Comparison of ENCODE assay signal across 20 cellular contexts in genomic region chr5:90162324-90162723, GRCh38.
DNase-seq lines count a peak whose midpoint lies in the region; ATAC-seq and TF ChIP-seq lines count a peak whose summit lies in the region.
"Had no signal": no experiment of that assay in that cellular context is flagged by ENCODE, and none has a peak within 500 bp of the region (broad histone marks: within the 10 kb centered on the region; RNA-seq: fewer than 3 reads in every experiment).

No MANE protein-coding gene starts in this region.

- no peak for TF ChIP-seq POLR2A in gastroesophageal sphincter (IDR thresholded peaks at IDR 0.05)

- intact Hi-C loops in dorsolateral prefrontal cortex (cut with DNase I) = no loop called here
- intact Hi-C loops in cardiac septum (cut with DNase I) = no loop called here

- ATAC-seq in GM23338 (peak; percentile 55), gastroesophageal sphincter (no peak), HG03196 (IDR thresholded peaks at IDR 0.05; ENCODE audit: unreplicated experiment) (no peak)
- ATAC-seq: CD8-positive, alpha-beta T cell; GM12878 had no signal

- H3K27me3 ChIP-seq in GM23338 (ENCODE audit: insufficient read depth) (no peaks in the 10 kb centered on the region), dorsolateral prefrontal cortex (no peaks in the 10 kb centered on the region), neural progenitor cell (no peaks in the 10 kb centered on the region), gastroesophageal sphincter (no peaks in the 10 kb centered on the region)
- H3K27me3 ChIP-seq: BLaER1 had no signal

- TF ChIP-seq EP300 in gastroesophageal sphincter (IDR thresholded peaks at IDR 0.05) = no peak

- H3K9ac ChIP-seq in SK-N-MC (ENCODE audit: insufficient read length) (no peak overlapping the region), neural progenitor cell (no peak overlapping the region)
- H3K9ac ChIP-seq: BLaER1 had no signal

- 96% methylated on average over 2 of the region's 4 CpGs; no CpG with 5 or more reads in 1 of the 2 donors for WGBS in gastroesophageal sphincter (ENCODE audit: low coverage in 1 of 2), 2 donors

- no peak for TF ChIP-seq CTCF in GM23338 (conservative IDR thresholded peaks at IDR 0.05; ENCODE audit: low read depth in 2 of 2)
- no peak for TF ChIP-seq CTCF in dorsolateral prefrontal cortex (IDR thresholded peaks at IDR 0.05 in 54 of 56, conservative IDR thresholded peaks at IDR 0.05 in 2 of 56; ENCODE audit: low read depth in 1 of 56, partially characterized antibody in 56 of 56)
- TF ChIP-seq CTCF in neural progenitor cell (IDR thresholded peaks at IDR 0.05) = no peak
- TF ChIP-seq CTCF in gastroesophageal sphincter (IDR thresholded peaks at IDR 0.05) = no peak

- H3K27ac ChIP-seq in GM23338 (ENCODE audit: low read depth) (no peak overlapping the region), SK-N-MC (peak overlapping the region; percentile 83; the same call in 1 of the 2 replicates), dorsolateral prefrontal cortex (peak overlapping the region in 35 of 59 donors; percentile 1 to 78 (median 53)), neural progenitor cell (no peak overlapping the region), gastroesophageal sphincter (no peak overlapping the region)
- H3K27ac ChIP-seq: 22Rv1, BLaER1, C4-2B had no signal

- H3K36me3 Mint-ChIP-seq in GM23338 (ENCODE audit: low read depth) (no peaks in the 10 kb centered on the region), neural progenitor cell (no peaks in the 10 kb centered on the region)
- H3K36me3 Mint-ChIP-seq: CD4-positive, CD25-positive, alpha-beta regulatory T cell; CD8-positive, alpha-beta T cell had no signal

- H3K9me3 ChIP-seq in SK-N-MC (ENCODE audit: low read depth, low read length) = no peaks in the 10 kb centered on the region
- no peaks in the 10 kb centered on the region for H3K9me3 ChIP-seq in neural progenitor cell (ENCODE audit: low read depth)
- H3K9me3 ChIP-seq in gastroesophageal sphincter = no peaks in the 10 kb centered on the region
- H3K9me3 ChIP-seq: BLaER1, Caco-2, HAP-1 had no signal

- H3K36me3 ChIP-seq in GM23338 (ENCODE audit: insufficient read depth) (no peaks in the 10 kb centered on the region), SK-N-MC (ENCODE audit: insufficient read depth, low read length) (no peaks in the 10 kb centered on the region), neural progenitor cell (no peaks in the 10 kb centered on the region), gastroesophageal sphincter (no peaks in the 10 kb centered on the region)
- H3K36me3 ChIP-seq: BLaER1, HAP-1 had no signal

- no peak overlapping the region for H3K4me3 ChIP-seq in GM23338
- peak overlapping the region; percentile 55 for H3K4me3 ChIP-seq in SK-N-MC
- no peak overlapping the region for H3K4me3 ChIP-seq in dorsolateral prefrontal cortex
- H3K4me3 ChIP-seq in neural progenitor cell = no peak overlapping the region
- H3K4me3 ChIP-seq in gastroesophageal sphincter = no peak overlapping the region
- H3K4me3 ChIP-seq: BLaER1, GM12878, HAP-1 had no signal

- no peaks in the 10 kb centered on the region for H3K79me2 ChIP-seq in GM23338 (replicated peaks; ENCODE audit: insufficient read depth)
- no peaks in the 10 kb centered on the region for H3K79me2 ChIP-seq in neural progenitor cell (ENCODE audit: low read depth)

- H3K4me3 Mint-ChIP-seq in GM23338 (no peak overlapping the region), neural progenitor cell (no peak overlapping the region)
- H3K4me3 Mint-ChIP-seq: B cell; CD4-positive, CD25-positive, alpha-beta regulatory T cell; CD8-positive, alpha-beta T cell had no signal

- H2AFZ ChIP-seq in GM23338 = no peak overlapping the region
- H2AFZ ChIP-seq in neural progenitor cell (replicated peaks) = no peak overlapping the region

- H3K9me2 ChIP-seq in GM23338 (ENCODE audit: insufficient read depth) = no peaks in the 10 kb centered on the region

- H3K27ac Mint-ChIP-seq in GM23338 (no peak overlapping the region), neural progenitor cell (no peak overlapping the region)
- H3K27ac Mint-ChIP-seq: B cell; CD4-positive, CD25-positive, alpha-beta regulatory T cell; CD8-positive, alpha-beta T cell had no signal

- H3K4me1 ChIP-seq in GM23338 (ENCODE audit: insufficient read depth) (peaks cover 13% of the 10 kb centered on the region), neural progenitor cell (peaks cover 18% of the 10 kb centered on the region), gastroesophageal sphincter (no peaks in the 10 kb centered on the region)
- H3K4me1 ChIP-seq: HAP-1 had no signal

- H4K20me1 ChIP-seq in GM23338 (replicated peaks; ENCODE audit: insufficient read depth) = no peaks in the 10 kb centered on the region
- no peaks in the 10 kb centered on the region for H4K20me1 ChIP-seq in neural progenitor cell (ENCODE audit: low read depth)
- H4K20me1 ChIP-seq: BLaER1 had no signal

- H3K4me2 ChIP-seq in GM23338 (no peak overlapping the region), neural progenitor cell (no peak overlapping the region)
- H3K4me2 ChIP-seq: BLaER1 had no signal

- H3F3A ChIP-seq in GM23338 (replicated peaks; ENCODE audit: low read depth) (no peaks in the 10 kb centered on the region), neural progenitor cell (ENCODE audit: low read depth) (peaks cover 22% of the 10 kb centered on the region)

- H3K27me3 Mint-ChIP-seq in GM23338 (ENCODE audit: insufficient read depth, low read depth, poor library complexity) (no peaks in the 10 kb centered on the region), neural progenitor cell (ENCODE audit: insufficient read depth, low read depth) (peaks cover 3% of the 10 kb centered on the region)
- H3K27me3 Mint-ChIP-seq: B cell; CD4-positive, CD25-positive, alpha-beta regulatory T cell had no signal

- H3K9me3 Mint-ChIP-seq in GM23338 = no peaks in the 10 kb centered on the region
- no peaks in the 10 kb centered on the region for H3K9me3 Mint-ChIP-seq in neural progenitor cell
- H3K9me3 Mint-ChIP-seq: CD8-positive, alpha-beta T cell had no signal

- DNase-seq in GM23338 (ENCODE audit: low spot score) (no peak), SK-N-MC (ENCODE audit: low read depth, low spot score) (no peak), dorsolateral prefrontal cortex (no peak), neural progenitor cell (ENCODE audit: low spot score) (peak; percentile 10), cardiac septum (ENCODE audit: low spot score) (no peak), NCI-H69 (lab: John Stamatoyannopoulos, UW) (no peak)
- DNase-seq: Caco-2; CD4-positive, CD25-positive, alpha-beta regulatory T cell; CD8-positive, alpha-beta T cell; DMS153; DND-41; GOT3 had no signal

- peaks cover 16% of the 10 kb centered on the region for H3K4me1 Mint-ChIP-seq in GM23338
- H3K4me1 Mint-ChIP-seq in neural progenitor cell = peaks cover 13% of the 10 kb centered on the region
- H3K4me1 Mint-ChIP-seq: CD4-positive, CD25-positive, alpha-beta regulatory T cell had no signal

TF ChIP-seq in GM23338, 12 proteins besides CTCF, POLR2A, EP300 and RAD21 (continues in another document):
- TF ChIP-seq ZNF331 (CRISPR knock-in tag; IDR thresholded peaks at IDR 0.05; ENCODE audit: low read depth) = no peak
- TF ChIP-seq JUNB (IDR thresholded peaks at IDR 0.05; ENCODE audit: unreplicated experiment) = no peak
- TF ChIP-seq ZNF114 (CRISPR knock-in tag; IDR thresholded peaks at IDR 0.05) = no peak
- no peak for TF ChIP-seq EZH2 (IDR thresholded peaks at IDR 0.05; ENCODE audit: low read depth, unreplicated experiment)
- TF ChIP-seq POLR2AphosphoS5 (IDR thresholded peaks at IDR 0.05; ENCODE audit: low read depth) = no peak
- no peak for TF ChIP-seq EZH2phosphoT487 (IDR thresholded peaks at IDR 0.05; ENCODE audit: unreplicated experiment)

Comparison
In these comparisons a context has a peak if more than half of its experiments do, and no peak if none do; other contexts are left out.
1. H3K27ac ChIP-seq: peak in SK-N-MC (single experiment) and dorsolateral prefrontal cortex (35 of 59); none in GM23338 (single experiment), neural progenitor cell (single experiment) and gastroesophageal sphincter (0 of 4).